In genomic region chr20:59525500-59526241, GRCh38 we compare ENCODE assay signal across 8 cellular contexts.
DNase-seq lines count a peak whose midpoint lies in the region; ATAC-seq, FAIRE-seq and TF ChIP-seq lines count a peak whose summit lies in the region.

No MANE protein-coding gene starts in this region.

- no peaks in the 10 kb centered on the region for H3K9me3 Mint-ChIP-seq in astrocyte (ENCODE audit: unreplicated experiment)

- H3K27me3 ChIP-seq in astrocyte (ENCODE audit: insufficient read depth, low read length) (no peaks in the 10 kb centered on the region), iPS DF 6.9 (ENCODE audit: control insufficient read depth, insufficient read depth, low read length) (no peaks in the 10 kb centered on the region)

- H3K4me3 Mint-ChIP-seq in astrocyte (ENCODE audit: unreplicated experiment) = no peak overlapping the region

- H3K9ac ChIP-seq in astrocyte (ENCODE audit: low read length) = no peak overlapping the region

- POLR2A ChIA-PET in HEK293T (lab: Yijun Ruan, JAX) = no interaction called here

- H3K4me1 Mint-ChIP-seq in astrocyte (ENCODE audit: low read depth, unreplicated experiment) = peaks cover 1% of the 10 kb centered on the region

- H4K20me1 ChIP-seq in astrocyte (ENCODE audit: insufficient read depth, low read length) = no peaks in the 10 kb centered on the region

- H3K4me3 ChIP-seq in astrocyte (ENCODE audit: insufficient read depth, low read depth, low read length) (no peak overlapping the region), iPS DF 6.9 (ENCODE audit: low read length) (no peak overlapping the region)

- no peak overlapping the region for H3K27ac Mint-ChIP-seq in astrocyte (ENCODE audit: unreplicated experiment)

- FAIRE-seq in astrocyte (lab: Jason Lieb, UNC) = no peak

- H3K36me3 Mint-ChIP-seq in astrocyte (ENCODE audit: low read depth, unreplicated experiment) = no peaks in the 10 kb centered on the region

- peaks cover 37% of the 10 kb centered on the region for H3K27me3 Mint-ChIP-seq in astrocyte (ENCODE audit: low read depth, unreplicated experiment)

- CTCF ChIA-PET in HEK293T (lab: Yijun Ruan, JAX) = interaction anchor here (0.6 to 1.9 kb wide), 3 partner anchors 10 to 721 kb away, joined by 3 to 9 read pairs (median 4); no protein-coding TSS in a partner anchor

- WGBS in iPS DF 6.9 (ENCODE audit: insufficient coverage, insufficient read length) = no CpG with 5 or more reads among the region's 31 CpGs

- H3K9me3 ChIP-seq in astrocyte (ENCODE audit: insufficient read depth, low read depth, low read length) (no peaks in the 10 kb centered on the region), iPS DF 6.9 (ENCODE audit: control insufficient read depth, insufficient read depth, low read length) (no peaks in the 10 kb centered on the region)

- H3K79me2 ChIP-seq in astrocyte (ENCODE audit: insufficient read depth, low read length) = no peaks in the 10 kb centered on the region

- DNase-seq in DMS 273 treated with DMSO at 0.1 percent for 48 hours (lab: John Stamatoyannopoulos, UW) (peak; percentile 25), HEK293T (ENCODE audit: extremely low spot score) (peak; percentile 78), NCI-H774 (lab: John Stamatoyannopoulos, UW) (peak; percentile 2), astrocyte (ENCODE audit: low read depth) (no peak), iPS DF 6.9 (ENCODE audit: low read depth, low spot score) (peak; percentile 31), amniotic stem cell (lab: John Stamatoyannopoulos, UW) (no peak)
- DNase-seq in stimulated activated CD4-positive, alpha-beta T cell treated with anti-CD3 and anti-CD28 coated beads, Interleukin-12 subunit alpha, Interleukin-12 subunit beta, amount 100 ng/mL, for 48 hours (ENCODE audit: low read depth in 2 of 3, low spot score in 1 of 3) = peak in 2 of 3 donors; percentile 8 to 41

- no peak for ATAC-seq in HG03139 (IDR thresholded peaks at IDR 0.05; ENCODE audit: unreplicated experiment)

- peak; percentile 69 for TF ChIP-seq CTCF in astrocyte (IDR thresholded peaks at IDR 0.05; ENCODE audit: insufficient read depth, low read depth, low read length)

- H3K4me2 ChIP-seq in astrocyte (ENCODE audit: low read length) = no peak overlapping the region

- H3K4me1 ChIP-seq in astrocyte (ENCODE audit: insufficient read depth, low read length) = no peaks in the 10 kb centered on the region
- peaks cover 2% of the 10 kb centered on the region; the same call in 1 of the 2 replicates for H3K4me1 ChIP-seq in iPS DF 6.9 (ENCODE audit: control insufficient read depth, insufficient read depth, low read length)

- no peak overlapping the region for H2AFZ ChIP-seq in astrocyte (ENCODE audit: low read depth, low read length)

- H3K27ac ChIP-seq in astrocyte (ENCODE audit: low read depth, low read length) (no peak overlapping the region), iPS DF 6.9 (ENCODE audit: low read length) (no peak overlapping the region)

- H3K36me3 ChIP-seq in astrocyte (ENCODE audit: insufficient read depth, low read length) (no peaks in the 10 kb centered on the region), iPS DF 6.9 (ENCODE audit: control insufficient read depth, insufficient read depth, low read length) (no peaks in the 10 kb centered on the region)

TF ChIP-seq in HEK293T, 16 proteins besides CTCF, POLR2A, EP300 and RAD21:
- TF ChIP-seq CTBP1 (IDR thresholded peaks at IDR 0.05; ENCODE audit: borderline replicate concordance) (no peak), ELF4 (IDR thresholded peaks at IDR 0.05) (no peak), HDGF (IDR thresholded peaks at IDR 0.05; ENCODE audit: borderline replicate concordance) (no peak), ZNF384 (IDR thresholded peaks at IDR 0.05) (no peak), LEF1 (IDR thresholded peaks at IDR 0.05; ENCODE audit: borderline replicate concordance) (no peak), L3MBTL2 (conservative IDR thresholded peaks at IDR 0.05) (no peak), SUZ12 (IDR thresholded peaks at IDR 0.05) (no peak)

Comparison
In these comparisons a context has a peak if more than half of its experiments do, and no peak if none do; other contexts are left out.
1. DNase-seq: peak in DMS 273 treated with DMSO at 0.1 percent for 48 hours (single experiment), HEK293T (single experiment), NCI-H774 (single experiment), iPS DF 6.9 (single experiment) and stimulated activated CD4-positive, alpha-beta T cell treated with anti-CD3 and anti-CD28 coated beads, Interleukin-12 subunit alpha, Interleukin-12 subunit beta, amount 100 ng/mL, for 48 hours (2 of 3); none in astrocyte (single experiment) and amniotic stem cell (single experiment).